1 cellular context compared by ENCODE assay signal in genomic region chr13:31951215-31951678, GRCh38.
TF ChIP-seq lines count a peak whose summit lies in the region.

No MANE protein-coding gene starts in this region.

TF ChIP-seq in GM12878, 131 proteins besides CTCF, POLR2A, EP300 and RAD21 (continued from another document and continues in another):
- TF ChIP-seq ZBTB4 (CRISPR knock-in tag; IDR thresholded peaks at IDR 0.05): no peak
- TF ChIP-seq ZNF384 (IDR thresholded peaks at IDR 0.05; ENCODE audit: borderline replicate concordance, low read depth, low read length): no peak
- TF ChIP-seq CHD4 (IDR thresholded peaks at IDR 0.05): no peak
- TF ChIP-seq BRCA1 (IDR thresholded peaks at IDR 0.05; ENCODE audit: low read depth, low read length): no peak
- TF ChIP-seq ZNF687 (IDR thresholded peaks at IDR 0.05): peak; percentile 94; the same call in 1 of the 2 replicates
- no peak for TF ChIP-seq E4F1 (IDR thresholded peaks at IDR 0.05; ENCODE audit: borderline replicate concordance, partially characterized antibody)
- TF ChIP-seq ZNF592 (IDR thresholded peaks at IDR 0.05): peak; percentile 63; the same call in 1 of the 2 replicates
- TF ChIP-seq CREM (IDR thresholded peaks at IDR 0.05; ENCODE audit: low read depth): peak; percentile 94
- peak; percentile 96 for TF ChIP-seq ATF7 (IDR thresholded peaks at IDR 0.05; ENCODE audit: low read depth)
- TF ChIP-seq NRF1 (conservative IDR thresholded peaks at IDR 0.05; ENCODE audit: low read depth, low read length): 0 out of 2 replicates have a peak, but pooled peaks have one; percentile 2
- no peak for TF ChIP-seq CHD1 (IDR thresholded peaks at IDR 0.05; ENCODE audit: low read depth, low read length)
- peak; percentile 62; the same call in 1 of the 2 replicates for TF ChIP-seq BCL11A (IDR thresholded peaks at IDR 0.05; ENCODE audit: low read depth, low read length)
- TF ChIP-seq EED (IDR thresholded peaks at IDR 0.05; ENCODE audit: low read depth): peak; percentile 72
- TF ChIP-seq NFXL1 (IDR thresholded peaks at IDR 0.05; ENCODE audit: borderline replicate concordance): no peak
- TF ChIP-seq POU2F2 (IDR thresholded peaks at IDR 0.05; ENCODE audit: borderline replicate concordance, low read depth, low read length): no peak; the same call in 1 of the 3 replicates
- peak; percentile 44 for TF ChIP-seq E2F8 (IDR thresholded peaks at IDR 0.05; ENCODE audit: low read depth, partially characterized antibody)
- peak; percentile 67; the same call in 1 of the 2 replicates for TF ChIP-seq ZBED1 (IDR thresholded peaks at IDR 0.05; ENCODE audit: borderline replicate concordance)
- no peak for TF ChIP-seq HSF1 (IDR thresholded peaks at IDR 0.05; ENCODE audit: low read depth, low read length)
- TF ChIP-seq ZNF622 (IDR thresholded peaks at IDR 0.05): no peak
- TF ChIP-seq CEBPZ (IDR thresholded peaks at IDR 0.05; ENCODE audit: low read depth, low read length): no peak
- TF ChIP-seq ZNF274 (IDR thresholded peaks at IDR 0.05; ENCODE audit: insufficient read depth, insufficient read length): no peak
- TF ChIP-seq HDAC6 (IDR thresholded peaks at IDR 0.05; ENCODE audit: unreplicated experiment): no peak
- 0 out of 2 replicates have a peak, but pooled peaks have one; percentile 25 for TF ChIP-seq GABPA (IDR thresholded peaks at IDR 0.05; ENCODE audit: low read depth)
- TF ChIP-seq PKNOX1 (IDR thresholded peaks at IDR 0.05): peak; percentile 70; the same call in 1 of the 2 replicates
- no peak; the same call in 1 of the 2 replicates for TF ChIP-seq BACH1 (IDR thresholded peaks at IDR 0.05; ENCODE audit: borderline replicate concordance)
- TF ChIP-seq SREBF1 (IDR thresholded peaks at IDR 0.05; ENCODE audit: low read length): no peak
- 0 out of 2 replicates have a peak, but pooled peaks have one; percentile 10 for TF ChIP-seq RAD51 (IDR thresholded peaks at IDR 0.05)
- TF ChIP-seq BMI1 (IDR thresholded peaks at IDR 0.05; ENCODE audit: borderline replicate concordance): no peak
- TF ChIP-seq TAF1 (IDR thresholded peaks at IDR 0.05; ENCODE audit: borderline replicate concordance, low read depth, low read length): peak; percentile 65; the same call in 1 of the 2 replicates
- no peak for TF ChIP-seq SUZ12 (IDR thresholded peaks at IDR 0.05; ENCODE audit: unreplicated experiment)
- no peak for TF ChIP-seq POLR2AphosphoS2 (IDR thresholded peaks at IDR 0.05; ENCODE audit: low read depth, low read length)
- no peak for TF ChIP-seq CBX3 (IDR thresholded peaks at IDR 0.05; ENCODE audit: borderline replicate concordance, low read depth)
- TF ChIP-seq EGR1 (IDR thresholded peaks at IDR 0.05; ENCODE audit: borderline replicate concordance in 1 of 2, low read depth in 2 of 2, low read length in 2 of 2): no peak
- peak; percentile 25; the same call in 1 of the 2 replicates for TF ChIP-seq YY1 (IDR thresholded peaks at IDR 0.05; ENCODE audit: low read depth, low read length)
